ENCODE assay signal across 24 cellular contexts in the genomic region with DNA sequence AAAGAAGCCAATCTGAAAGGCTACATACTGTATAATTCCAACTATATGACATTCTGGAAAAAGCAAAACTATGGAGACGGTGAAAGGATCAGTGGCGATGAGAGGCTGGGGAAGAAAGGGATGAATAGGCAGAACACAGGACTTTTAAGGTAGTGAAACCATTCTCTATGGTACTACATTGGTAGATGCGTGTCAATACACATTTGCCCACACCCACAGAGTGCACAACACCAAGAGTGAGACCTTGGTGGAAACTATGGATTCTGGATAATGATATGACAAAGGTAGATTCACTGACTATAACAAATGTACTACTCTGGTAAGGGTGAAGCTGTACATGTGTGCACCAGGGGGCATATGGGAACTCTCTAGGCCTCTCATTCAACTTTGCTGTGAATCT.
"Had no signal": no experiment of that assay in that cellular context is flagged by ENCODE, and none has a peak within 500 bp of the region (broad histone marks: within the 10 kb centered on the region; RNA-seq: fewer than 3 reads in every experiment).

No MANE protein-coding gene starts in this region.

- H3K27me3 Mint-ChIP-seq: activated CD4-positive, alpha-beta memory T cell treated with anti-CD3 and anti-CD28 coated beads for 36 hours; activated naive CD8-positive, alpha-beta T cell treated with anti-CD3 and anti-CD28 coated beads, Interleukin-2, amount 10 ng/mL, durations not matched to agents 7 days and 5 days; stimulated activated naive CD8-positive, alpha-beta T cell treated with anti-CD3 and anti-CD28 coated beads, Interleukin-15, amount 100 ng/mL, for 72 hours had no signal

- H3K36me3 ChIP-seq: suprapubic skin, transverse colon, uterus, WERI-Rb-1 had no signal

- H3K9me3 ChIP-seq: body of pancreas, suprapubic skin, transverse colon, uterus had no signal

- H3K4me3 ChIP-seq: body of pancreas, dorsolateral prefrontal cortex, lung, skin epidermis, suprapubic skin, transverse colon, uterus had no signal

- H3K27me3 ChIP-seq: body of pancreas, dorsolateral prefrontal cortex, suprapubic skin, transverse colon, uterus had no signal

- DNase-seq: activated CD4-positive, alpha-beta memory T cell treated with anti-CD3 and anti-CD28 coated beads for 36 hours; activated naive CD8-positive, alpha-beta T cell treated with anti-CD3 and anti-CD28 coated beads, Interleukin-2, amount 10 ng/mL, durations not matched to agents 7 days and 5 days; activated T-cell treated with anti-CD3 and anti-CD28 coated beads for 4 hours; body of pancreas; caudate nucleus; dorsolateral prefrontal cortex; erythroblast; hypothalamus; kidney; midbrain; nucleus accumbens; posterior cingulate gyrus; retina; stimulated activated naive CD8-positive, alpha-beta T cell treated with anti-CD3 and anti-CD28 coated beads, Interleukin-15, amount 100 ng/mL, for 72 hours; T-helper 2 cell; transverse colon; uterus; WERI-Rb-1 had no signal

- H3K4me1 ChIP-seq: body of pancreas, suprapubic skin, uterus had no signal

- ATAC-seq: body of pancreas; left lobe of liver; stimulated activated naive CD8-positive, alpha-beta T cell treated with anti-CD3 and anti-CD28 coated beads, Interleukin-15, amount 100 ng/mL, for 72 hours had no signal

- H3K4me3 Mint-ChIP-seq: activated CD4-positive, alpha-beta memory T cell treated with anti-CD3 and anti-CD28 coated beads for 36 hours; activated naive CD8-positive, alpha-beta T cell treated with anti-CD3 and anti-CD28 coated beads, Interleukin-2, amount 10 ng/mL, durations not matched to agents 7 days and 5 days; activated T-helper 1 cell treated with anti-CD3 and anti-CD28 coated beads, Interleukin-12 subunit alpha, Interleukin-12 subunit beta, Interleukin-2, Interleukin-4 antibody, amounts not matched to agents 30 ng/mL and 10 ng/mL and 1 ng/mL, durations not matched to agents 14 hours and 24 hours and 36 hours; nephron; stimulated activated naive CD8-positive, alpha-beta T cell treated with anti-CD3 and anti-CD28 coated beads, Interleukin-15, amount 100 ng/mL, for 72 hours had no signal

- H3K9me3 Mint-ChIP-seq: activated CD4-positive, alpha-beta memory T cell treated with anti-CD3 and anti-CD28 coated beads for 36 hours; activated naive CD8-positive, alpha-beta T cell treated with anti-CD3 and anti-CD28 coated beads, Interleukin-2, amount 10 ng/mL, durations not matched to agents 7 days and 5 days; activated T-helper 1 cell treated with anti-CD3 and anti-CD28 coated beads, Interleukin-12 subunit alpha, Interleukin-12 subunit beta, Interleukin-2, Interleukin-4 antibody, amounts not matched to agents 30 ng/mL and 10 ng/mL and 1 ng/mL, durations not matched to agents 14 hours and 24 hours and 36 hours; nephron; stimulated activated naive CD8-positive, alpha-beta T cell treated with anti-CD3 and anti-CD28 coated beads, Interleukin-15, amount 100 ng/mL, for 72 hours had no signal

- H3K27ac Mint-ChIP-seq: activated CD4-positive, alpha-beta memory T cell treated with anti-CD3 and anti-CD28 coated beads for 36 hours; activated naive CD8-positive, alpha-beta T cell treated with anti-CD3 and anti-CD28 coated beads, Interleukin-2, amount 10 ng/mL, durations not matched to agents 7 days and 5 days; activated T-helper 1 cell treated with anti-CD3 and anti-CD28 coated beads, Interleukin-12 subunit alpha, Interleukin-12 subunit beta, Interleukin-2, Interleukin-4 antibody, amounts not matched to agents 30 ng/mL and 10 ng/mL and 1 ng/mL, durations not matched to agents 14 hours and 24 hours and 36 hours; nephron; stimulated activated naive CD8-positive, alpha-beta T cell treated with anti-CD3 and anti-CD28 coated beads, Interleukin-15, amount 100 ng/mL, for 72 hours had no signal

- H3K4me1 Mint-ChIP-seq: nephron had no signal

- H3K27ac ChIP-seq: body of pancreas, dorsolateral prefrontal cortex, skin epidermis, suprapubic skin, transverse colon, uterus, WERI-Rb-1 had no signal
